In the genomic region with DNA sequence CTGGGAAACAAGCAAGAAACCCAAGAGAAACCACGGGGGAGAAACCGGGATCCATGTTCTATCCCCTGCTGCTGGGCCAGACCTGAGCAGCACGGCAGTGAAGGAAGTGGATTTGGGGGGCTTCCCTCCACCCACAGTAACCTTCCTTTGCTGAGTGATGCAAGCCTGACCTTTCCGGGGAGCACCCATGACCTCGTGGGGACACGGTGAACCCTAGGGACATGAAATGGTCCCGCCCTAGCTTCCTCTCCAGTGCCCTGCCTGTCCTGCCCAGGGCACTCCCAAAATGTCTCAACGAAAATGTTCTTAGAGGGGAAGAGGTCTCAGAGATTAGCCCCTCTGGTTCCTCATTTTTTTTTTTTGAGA, we compare ENCODE assay signal across 32 cellular contexts.
"Had no signal": no experiment of that assay in that cellular context is flagged by ENCODE, and none has a peak within 500 bp of the region (broad histone marks: within the 10 kb centered on the region; RNA-seq: fewer than 3 reads in every experiment).

No MANE protein-coding gene starts in this region.

- H3K79me2 ChIP-seq: parathyroid adenoma had no signal

- H2AFZ ChIP-seq: neural progenitor cell, parathyroid adenoma had no signal

- H3K4me3 ChIP-seq: esophagus muscularis mucosa, heart left ventricle, neural progenitor cell, testis, transverse colon had no signal

- H3K4me2 ChIP-seq: neural progenitor cell had no signal

- H3K27ac ChIP-seq: brain microvascular endothelial cell, esophagus muscularis mucosa, foreskin keratinocyte, heart left ventricle, neural progenitor cell, parathyroid adenoma, testis, transverse colon, VCaP had no signal

- H3K9ac ChIP-seq: neural progenitor cell, parathyroid adenoma had no signal

- H3K4me1 ChIP-seq: esophagus muscularis mucosa, foreskin keratinocyte, heart left ventricle, neural progenitor cell, parathyroid adenoma, testis, transverse colon had no signal

- ATAC-seq: activated CD4-positive, CD25-positive, alpha-beta regulatory T cell treated with anti-CD3 and anti-CD28 coated beads, Interleukin-2, amount 50 U/mL, for 24 hours; foreskin keratinocyte; heart left ventricle; natural killer cell; right cardiac atrium; stimulated activated naive CD8-positive, alpha-beta T cell treated with anti-CD3 and anti-CD28 coated beads, Interleukin-15, Interleukin-2, amounts not matched to agents 100 U/mL and 50 U/mL, for 24 hours; T-helper 17 cell had no signal

- DNase-seq: activated CD4-positive, alpha-beta T cell treated with anti-CD3 and anti-CD28 coated beads for 48 hours; activated CD4-positive, alpha-beta T cell treated with anti-CD3 and anti-CD28 coated beads, Interleukin-2, amount 50 U/mL, for 48 hours; activated CD8-positive, alpha-beta memory T cell treated with anti-CD3 and anti-CD28 coated beads for 24 hours; activated gamma-delta T cell; activated naive CD4-positive, alpha-beta T cell treated with anti-CD3 and anti-CD28 coated beads, Interleukin-2, amount 50 U/mL, for 16 hours; amniotic stem cell; brain microvascular endothelial cell; central memory CD4-positive, alpha-beta T cell; dermis blood vessel endothelial cell; effector CD4-positive, alpha-beta T cell; foreskin keratinocyte; heart left ventricle; hypothalamus; immature natural killer cell; kidney; natural killer cell; occipital lobe; right cardiac atrium; stimulated activated CD4-positive, alpha-beta T cell treated with anti-CD3 and anti-CD28 coated beads, Interleukin-15, amount 100 ng/mL, for 24 hours; stimulated activated CD4-positive, alpha-beta T cell treated with anti-CD3 and anti-CD28 coated beads, Interleukin-2, amount 100 ng/mL, for 24 hours; stimulated activated naive CD8-positive, alpha-beta T cell treated with anti-CD3 and anti-CD28 coated beads, Interleukin-15, Interleukin-2, amounts not matched to agents 100 U/mL and 50 U/mL, for 24 hours; T-helper 17 cell; testis; transverse colon had no signal

- FAIRE-seq: astrocyte, colon, kidney, urothelium cell line had no signal

- H3K9me3 ChIP-seq: esophagus muscularis mucosa, heart left ventricle, testis, transverse colon had no signal

- H3K27me3 ChIP-seq: brain microvascular endothelial cell, foreskin keratinocyte, neural progenitor cell, testis, transverse colon had no signal

- H3K36me3 ChIP-seq: brain microvascular endothelial cell, esophagus muscularis mucosa, heart left ventricle, neural progenitor cell, transverse colon had no signal
